In the genomic region with DNA sequence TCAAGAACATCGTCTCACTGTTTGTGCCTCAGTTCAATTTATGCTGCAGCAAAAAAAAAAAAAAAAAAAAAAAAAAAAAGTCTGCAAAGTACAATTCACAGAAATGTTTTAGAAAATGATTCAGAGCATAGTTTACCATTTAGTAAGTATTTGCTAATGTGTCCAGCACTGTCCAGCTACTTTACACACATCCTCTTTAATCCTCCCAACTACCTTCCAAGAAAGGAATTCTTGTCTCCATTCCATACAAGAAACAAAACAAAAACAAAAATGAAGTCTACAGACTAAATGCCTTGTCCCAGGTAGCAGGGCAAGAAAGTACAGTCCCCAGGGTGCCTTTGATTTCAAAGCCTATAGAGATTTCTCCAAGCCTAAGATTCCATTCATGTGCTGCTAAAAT, we compare ENCODE assay signal across 1 cellular context.
TF ChIP-seq lines count a peak whose summit lies in the region.

No MANE protein-coding gene starts in this region.

TF ChIP-seq in HepG2, 621 proteins besides CTCF, POLR2A, EP300 and RAD21 (continued from another document):
- TF ChIP-seq KAT7 (CRISPR knock-in tag; IDR thresholded peaks at IDR 0.05; ENCODE audit: borderline replicate concordance) (no peak), RARG (CRISPR knock-in tag; IDR thresholded peaks at IDR 0.05; ENCODE audit: low read depth) (no peak), SP4 (CRISPR knock-in tag; IDR thresholded peaks at IDR 0.05) (no peak), TEAD2 (CRISPR knock-in tag; IDR thresholded peaks at IDR 0.05) (no peak), HNRNPK (IDR thresholded peaks at IDR 0.05; ENCODE audit: low read depth, low read length, poor library complexity, severe bottlenecking) (no peak), TMF1 (CRISPR knock-in tag; IDR thresholded peaks at IDR 0.05; ENCODE audit: low read depth) (no peak), ZKSCAN1 (IDR thresholded peaks at IDR 0.05; ENCODE audit: low read length) (no peak), FOXJ3 (CRISPR knock-in tag; IDR thresholded peaks at IDR 0.05; ENCODE audit: borderline replicate concordance) (no peak), SRSF4 (IDR thresholded peaks at IDR 0.05; ENCODE audit: low read depth, low read length, poor library complexity, severe bottlenecking) (no peak)
